1 cellular context compared by ENCODE assay signal in the genomic region with DNA sequence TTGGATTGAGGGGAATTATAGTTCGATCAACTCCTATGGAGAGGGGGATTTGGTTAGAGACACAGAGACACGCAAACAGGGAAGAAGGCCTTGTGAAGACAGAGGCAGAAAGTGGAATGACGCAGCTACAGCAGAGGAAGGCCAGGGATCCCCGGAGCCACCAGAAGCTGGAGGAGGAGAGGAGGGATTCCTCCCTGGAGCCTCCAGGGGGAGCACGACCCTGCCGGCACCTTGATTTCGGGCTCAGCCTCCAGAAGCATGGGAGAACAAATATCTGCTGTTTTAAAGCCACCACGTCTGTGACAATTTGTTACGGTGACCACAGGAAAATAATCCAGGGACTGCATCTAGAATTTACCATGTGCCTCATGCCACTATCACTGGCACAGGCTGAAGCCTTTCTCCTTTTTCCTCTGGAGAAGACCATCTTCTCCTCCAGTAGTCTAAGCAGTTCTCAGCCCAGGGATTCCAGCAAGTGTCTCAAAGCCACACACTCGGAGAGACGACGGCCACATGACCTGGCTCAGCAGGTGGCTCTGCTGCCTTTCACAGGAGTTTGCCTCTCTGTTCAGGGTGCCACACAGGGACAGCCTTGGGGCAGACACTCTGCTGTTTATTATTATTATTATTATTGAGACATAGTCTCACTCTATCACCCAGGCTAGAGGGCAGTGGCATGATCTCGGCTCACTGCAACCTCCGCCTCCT.
TF ChIP-seq lines count a peak whose summit lies in the region.

No MANE protein-coding gene starts in this region.

TF ChIP-seq in H1, 55 proteins besides CTCF, POLR2A, EP300 and RAD21:
- no peak for TF ChIP-seq NANOG (IDR thresholded peaks at IDR 0.05; ENCODE audit: insufficient read depth, low read depth, low read length, poor library complexity, severe bottlenecking)
- TF ChIP-seq SIRT6 (IDR thresholded peaks at IDR 0.05; ENCODE audit: low read length): no peak
- no peak for TF ChIP-seq HDAC6 (IDR thresholded peaks at IDR 0.05; ENCODE audit: low read depth, low read length)
- TF ChIP-seq EZH2 (IDR thresholded peaks at IDR 0.05; ENCODE audit: low read depth, low read length, severe bottlenecking): no peak
- no peak for TF ChIP-seq SP4 (IDR thresholded peaks at IDR 0.05; ENCODE audit: low read length)
- no peak for TF ChIP-seq RNF2 (IDR thresholded peaks at IDR 0.05; ENCODE audit: borderline replicate concordance, low read depth, low read length, missing control alignments, poor library complexity, severe bottlenecking)
- TF ChIP-seq MAFK (IDR thresholded peaks at IDR 0.05; ENCODE audit: low read depth, low read length): no peak
- TF ChIP-seq CHD2 (IDR thresholded peaks at IDR 0.05; ENCODE audit: low read length): no peak
- TF ChIP-seq, protein P1, sequence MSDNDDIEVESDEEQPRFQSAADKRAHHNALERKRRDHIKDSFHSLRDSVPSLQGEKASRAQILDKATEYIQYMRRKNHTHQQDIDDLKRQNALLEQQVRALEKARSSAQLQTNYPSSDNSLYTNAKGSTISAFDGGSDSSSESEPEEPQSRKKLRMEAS (IDR thresholded peaks at IDR 0.05): no peak
- TF ChIP-seq USF2 (IDR thresholded peaks at IDR 0.05; ENCODE audit: low read length): no peak
- no peak for TF ChIP-seq POU5F1 (IDR thresholded peaks at IDR 0.05; ENCODE audit: low read depth, low read length)
- TF ChIP-seq SP1 (IDR thresholded peaks at IDR 0.05; ENCODE audit: low read depth, low read length): no peak
- TF ChIP-seq GABPA (IDR thresholded peaks at IDR 0.05; ENCODE audit: borderline replicate concordance, insufficient read depth, low read length): no peak
- no peak for TF ChIP-seq SIN3A (conservative IDR thresholded peaks at IDR 0.05 in 1 of 2, IDR thresholded peaks at IDR 0.05 in 1 of 2; ENCODE audit: low read depth in 1 of 2, low read length in 2 of 2)
- TF ChIP-seq KDM5A (IDR thresholded peaks at IDR 0.05; ENCODE audit: low read length): no peak
- no peak for TF ChIP-seq BRCA1 (IDR thresholded peaks at IDR 0.05; ENCODE audit: low read depth, low read length)
- no peak for TF ChIP-seq SAP30 (IDR thresholded peaks at IDR 0.05; ENCODE audit: insufficient read depth, insufficient replicate concordance, low read length)
